In the genomic region with DNA sequence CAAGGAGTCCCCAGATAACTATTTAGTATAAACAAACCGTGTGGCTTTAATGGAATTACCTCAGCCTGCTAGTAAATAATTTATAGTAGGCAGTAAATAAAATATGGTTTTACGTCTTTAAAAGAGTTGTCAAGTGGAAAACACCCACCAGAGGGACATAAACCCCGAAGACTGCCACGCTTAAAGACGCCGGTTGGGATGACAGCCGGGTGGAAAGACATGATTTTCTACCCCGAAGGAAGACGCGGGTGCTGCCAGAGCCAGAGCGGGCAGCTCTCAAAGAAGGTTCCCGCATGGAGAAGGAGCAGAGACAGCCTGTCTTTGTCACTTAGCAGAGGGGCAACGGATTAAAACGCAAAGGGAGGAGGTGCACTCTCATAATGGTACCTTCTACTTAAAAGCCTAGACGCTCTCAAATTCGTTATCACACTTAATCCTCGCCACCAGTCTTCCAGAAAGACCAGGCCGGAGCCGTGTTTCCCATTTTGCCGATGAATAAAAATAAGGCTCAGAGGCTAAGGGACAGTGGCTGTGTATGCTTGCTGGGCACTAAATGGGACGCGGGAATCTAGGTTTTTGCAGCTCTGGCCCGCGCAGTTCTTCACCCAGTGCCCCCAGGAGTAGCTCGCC, we compare ENCODE assay signal across 27 cellular contexts.
DNase-seq lines count a peak whose midpoint lies in the region; ATAC-seq and TF ChIP-seq lines count a peak whose summit lies in the region.
"Had no signal": no experiment of that assay in that cellular context is flagged by ENCODE, and none has a peak within 500 bp of the region (broad histone marks: within the 10 kb centered on the region; RNA-seq: fewer than 3 reads in every experiment).

No MANE protein-coding gene starts in this region.

- peaks cover 4% of the 10 kb centered on the region for H3K9me3 Mint-ChIP-seq in type B pancreatic cell
- H3K9me3 Mint-ChIP-seq: central memory CD8-positive, alpha-beta T cell; dendritic cell treated with granulocyte-macrophage colony-stimulating factor and Interleukin-4, amounts not matched to agents 40 ng/mL and 50 ng/mL, for 4 days; memory B cell; T-helper 1 cell treated with Interleukin-12 subunit alpha and Interleukin-12 subunit beta and Interleukin-4 antibody, amounts not matched to agents 30 μg/mL and 1 μg/mL, for 36 hours had no signal

- H3K9ac ChIP-seq in iPS-15b (ENCODE audit: low read depth, low read length), result no peak overlapping the region
- no peak overlapping the region for H3K9ac ChIP-seq in trophoblast cell (ENCODE audit: low read length)

- no peak overlapping the region for H3K4ac ChIP-seq in trophoblast cell (ENCODE audit: low read depth, low read length)

- H3K9me3 ChIP-seq in iPS-15b (ENCODE audit: control insufficient read depth, insufficient read depth, low read length) (no peaks in the 10 kb centered on the region), trophoblast cell (ENCODE audit: insufficient read depth, low read depth, low read length) (no peaks in the 10 kb centered on the region)
- H3K9me3 ChIP-seq: prostate gland, vagina had no signal

- H3K23ac ChIP-seq in trophoblast cell (ENCODE audit: low read length), result no peak overlapping the region

- peak overlapping the region; percentile 45 for H3K4me3 Mint-ChIP-seq in type B pancreatic cell
- H3K4me3 Mint-ChIP-seq: activated naive CD8-positive, alpha-beta T cell treated with anti-CD3 and anti-CD28 coated beads, Interleukin-2, amount 50 U/mL, for 24 hours; B cell; CD8-positive, alpha-beta T cell; central memory CD8-positive, alpha-beta T cell; dendritic cell treated with granulocyte-macrophage colony-stimulating factor and Interleukin-4, amounts not matched to agents 40 ng/mL and 50 ng/mL, for 4 days; memory B cell; T-helper 1 cell treated with Interleukin-12 subunit alpha and Interleukin-12 subunit beta and Interleukin-4 antibody, amounts not matched to agents 30 μg/mL and 1 μg/mL, for 36 hours had no signal

- DNase-seq in NCI-H748 (lab: John Stamatoyannopoulos, UW; ENCODE audit: unreplicated experiment) (peak; percentile 49), NCI-H748 treated with DMSO at 0.1 percent for 48 hours (lab: John Stamatoyannopoulos, UW) (no peak), NCI-H82 (lab: John Stamatoyannopoulos, UW) (peak; percentile 73), type B pancreatic cell (ENCODE audit: extremely low spot score, unreplicated experiment) (no peak), trophoblast cell (no peak), KG1 (lab: John Stamatoyannopoulos, UW) (no peak)
- DNase-seq: activated CD8-positive, alpha-beta memory T cell treated with anti-CD3 and anti-CD28 coated beads for 24 hours; activated naive CD8-positive, alpha-beta T cell treated with anti-CD3 and anti-CD28 coated beads, Interleukin-2, amount 50 U/mL, for 24 hours; activated T-cell treated with anti-CD3 and anti-CD28 coated beads, Interleukin-2, amount 50 U/mL, for 1 hour; CD8-positive, alpha-beta T cell; GDM1; NCI-H1417 treated with DMSO at 0.1 percent for 48 hours; NCI-H526 treated with DMSO at 0.1 percent for 48 hours; nucleus accumbens; stimulated activated naive CD4-positive, alpha-beta T cell had no signal

- H2AFZ ChIP-seq in trophoblast cell (ENCODE audit: insufficient read depth, low read length, poor library complexity), result no peak overlapping the region

- no peak overlapping the region for H2BK12ac ChIP-seq in trophoblast cell (ENCODE audit: low read length)

- no peaks in the 10 kb centered on the region for H3K4me1 Mint-ChIP-seq in type B pancreatic cell (ENCODE audit: unreplicated experiment)
- H3K4me1 Mint-ChIP-seq: central memory CD8-positive, alpha-beta T cell; memory B cell had no signal

- no peak overlapping the region for H2BK120ac ChIP-seq in trophoblast cell (ENCODE audit: insufficient read depth, low read length, poor library complexity)

- H2AK5ac ChIP-seq in trophoblast cell (ENCODE audit: low read length), result no peak overlapping the region

- WGBS in trophoblast cell (ENCODE audit: extremely low coverage, insufficient coverage, insufficient read length), result no CpG with 5 or more reads among the region's 25 CpGs

- no peak overlapping the region for H2BK5ac ChIP-seq in trophoblast cell (ENCODE audit: low read depth, low read length, poor library complexity)

- H3K4me1 ChIP-seq in iPS-15b (ENCODE audit: control insufficient read depth, insufficient read depth, low read length) (peaks cover 23% of the 10 kb centered on the region), trophoblast cell (ENCODE audit: control insufficient read depth in 1 of 2, insufficient read depth in 2 of 2, low read length in 2 of 2) (peaks cover 0 to 14% of the 10 kb centered on the region in 2 experiments)
- H3K4me1 ChIP-seq: prostate gland had no signal

- H3K27ac Mint-ChIP-seq in type B pancreatic cell, result no peak overlapping the region
- H3K27ac Mint-ChIP-seq: activated naive CD8-positive, alpha-beta T cell treated with anti-CD3 and anti-CD28 coated beads, Interleukin-2, amount 50 U/mL, for 24 hours; B cell; CD8-positive, alpha-beta T cell; dendritic cell treated with granulocyte-macrophage colony-stimulating factor and Interleukin-4, amounts not matched to agents 40 ng/mL and 50 ng/mL, for 4 days; memory B cell; T-helper 1 cell treated with Interleukin-12 subunit alpha and Interleukin-12 subunit beta and Interleukin-4 antibody, amounts not matched to agents 30 μg/mL and 1 μg/mL, for 36 hours had no signal

- H3K79me1 ChIP-seq in trophoblast cell (ENCODE audit: low read length), result no peaks in the 10 kb centered on the region

- no peak overlapping the region for H3K27ac ChIP-seq in trophoblast cell (ENCODE audit: low read depth, low read length)
- H3K27ac ChIP-seq: prostate gland, RWPE1, vagina had no signal

- H3K18ac ChIP-seq in trophoblast cell (ENCODE audit: low read length), result no peak overlapping the region

- H4K8ac ChIP-seq in trophoblast cell (ENCODE audit: low read depth, low read length), result no peak overlapping the region

- H3K27me3 Mint-ChIP-seq in type B pancreatic cell, result peaks cover 80% of the 10 kb centered on the region

- no peaks in the 10 kb centered on the region for H3K36me3 Mint-ChIP-seq in type B pancreatic cell
- H3K36me3 Mint-ChIP-seq: CD8-positive, alpha-beta T cell; memory B cell had no signal

- no peak overlapping the region for H4K12ac ChIP-seq in trophoblast cell (ENCODE audit: low read depth, low read length)

- no peaks in the 10 kb centered on the region for H3K79me2 ChIP-seq in trophoblast cell (ENCODE audit: control insufficient read depth, insufficient read depth, low read length, poor library complexity)

- TF ChIP-seq CTCF in type B pancreatic cell (conservative IDR thresholded peaks at IDR 0.05), result peak; percentile 15

- H3K27me3 ChIP-seq in iPS-15b (ENCODE audit: control insufficient read depth, insufficient read depth, low read length), result peaks cover 68% of the 10 kb centered on the region
- peaks cover 27% of the 10 kb centered on the region for H3K27me3 ChIP-seq in trophoblast cell (ENCODE audit: insufficient read depth, low read length)

- no peak for ATAC-seq in GM21717 (IDR thresholded peaks at IDR 0.05; ENCODE audit: unreplicated experiment)
- ATAC-seq: activated naive CD8-positive, alpha-beta T cell treated with anti-CD3 and anti-CD28 coated beads, Interleukin-2, amount 50 U/mL, for 24 hours; CD8-positive, alpha-beta T cell; HCT116; left lobe of liver had no signal

- no peak overlapping the region for H4K91ac ChIP-seq in trophoblast cell (ENCODE audit: low read depth, low read length)

- H3K14ac ChIP-seq in trophoblast cell (ENCODE audit: low read length), result no peak overlapping the region

- H3K36me3 ChIP-seq in iPS-15b (ENCODE audit: control insufficient read depth, insufficient read depth, low read length), result no peaks in the 10 kb centered on the region
- H3K36me3 ChIP-seq in trophoblast cell (ENCODE audit: control insufficient read depth in 1 of 2, insufficient read depth in 2 of 2, low read length in 2 of 2), result no peaks in the 10 kb centered on the region
- H3K36me3 ChIP-seq: prostate gland, vagina had no signal

- H3K4me2 ChIP-seq in trophoblast cell (ENCODE audit: low read length), result no peak overlapping the region

- H3K4me3 ChIP-seq in iPS-15b (ENCODE audit: low read depth, low read length), result peak overlapping the region; percentile 48
- no peak overlapping the region for H3K4me3 ChIP-seq in trophoblast cell (ENCODE audit: low read depth, low read length)
- H3K4me3 ChIP-seq: prostate gland, vagina had no signal

Comparison
In these comparisons a context has a peak if more than half of its experiments do, and no peak if none do; other contexts are left out.
1. DNase-seq: peak in NCI-H748 (single experiment) and NCI-H82 (single experiment); none in NCI-H748 treated with DMSO at 0.1 percent for 48 hours (single experiment), type B pancreatic cell (single experiment), trophoblast cell (0 of 2) and KG1 (single experiment).